32 cellular contexts compared by ENCODE assay signal in the genomic region with DNA sequence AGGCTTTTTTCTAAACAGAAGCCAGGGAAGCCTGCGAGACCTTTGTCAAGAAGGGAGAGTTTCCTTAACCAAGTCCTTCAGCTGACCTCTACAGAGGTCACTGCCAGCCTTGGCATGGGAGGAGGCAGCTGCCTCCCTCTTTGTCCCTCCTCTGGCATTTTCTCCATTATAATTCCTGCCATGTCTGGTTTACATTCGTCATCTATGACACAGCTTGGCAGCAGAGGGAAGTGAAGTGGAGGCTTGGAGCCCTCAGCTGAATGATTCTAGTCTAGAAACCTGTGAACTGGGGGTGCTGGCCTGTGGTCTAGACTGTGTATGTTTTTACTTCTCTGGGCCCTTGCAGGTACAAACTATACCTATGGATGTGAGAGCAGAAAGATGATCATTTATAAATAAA. TPM values are rescaled to one million over a fixed set of nuclear protein-coding genes. Genes with fewer than 3 reads are reported as not detected.
DNase-seq lines count a peak whose midpoint lies in the region; ATAC-seq, FAIRE-seq and TF ChIP-seq lines count a peak whose summit lies in the region.
"Had no signal": no experiment of that assay in that cellular context is flagged by ENCODE, and none has a peak within 500 bp of the region (broad histone marks: within the 10 kb centered on the region; RNA-seq: fewer than 3 reads in every experiment).

No MANE protein-coding gene starts in this region.

- no peak for TF ChIP-seq POLR2A in adrenal gland (IDR thresholded peaks at IDR 0.05)

- DNase-seq in AG20443 (ENCODE audit: low spot score), result peak; percentile 40
- DNase-seq in LHCN-M2 (ENCODE audit: low read depth), result peak; percentile 39
- peak; percentile 38 for DNase-seq in epithelial cell of esophagus (ENCODE audit: low read depth)
- peak; percentile 77 for DNase-seq in medulla oblongata (ENCODE audit: extremely low spot score)
- DNase-seq in frontal cortex (ENCODE audit: low spot score in 2 of 2), result no peak
- no peak for DNase-seq in adrenal gland
- DNase-seq: activated CD4-positive, alpha-beta T cell treated with anti-CD3 and anti-CD28 coated beads for 4 hours; activated CD8-positive, alpha-beta T cell treated with anti-CD3 and anti-CD28 coated beads, Interleukin-2, amount 10 ng/mL, durations not matched to agents 7 days and 5 days; activated naive CD4-positive, alpha-beta T cell treated with anti-CD3 and anti-CD28 coated beads, Interleukin-2, amount 10 ng/mL, durations not matched to agents 7 days and 5 days; AML-193; brain microvascular endothelial cell; CD4-positive, CD25-positive, alpha-beta regulatory T cell; cerebellar nuclear complex; H7; immature natural killer cell; IMR-90; left lung; naive thymus-derived CD8-positive, alpha-beta T cell; NCI-H1092 treated with DMSO at 0.1 percent for 48 hours; NCI-H187 treated with DMSO at 0.1 percent for 48 hours; NCI-H526; psoas muscle; SHP77 treated with DMSO at 0.1 percent for 48 hours; sigmoid colon; stimulated activated CD4-positive, alpha-beta T cell treated with anti-CD3 and anti-CD28 coated beads, Interleukin-4, amount 100 ng/mL, for 4 hours; transverse colon; WERI-Rb-1 had no signal

- WGBS in adrenal gland, 4 donors, result 60 to 72% (median 66%) methylated on average over 2 of the region's 2 CpGs

- no peaks in the 10 kb centered on the region for H3K36me3 ChIP-seq in adrenal gland (replicated peaks in 1 of 2)
- H3K36me3 ChIP-seq: brain microvascular endothelial cell, sigmoid colon, transverse colon, WERI-Rb-1 had no signal

- H3K27ac ChIP-seq in adrenal gland, result no peak overlapping the region
- H3K27ac ChIP-seq: A549, brain microvascular endothelial cell, left lung, psoas muscle, sigmoid colon, WERI-Rb-1 had no signal

- intact Hi-C loops in adrenal gland (cut with DNase I), result no loop called here

- H3K4me3 ChIP-seq in epithelial cell of esophagus (ENCODE audit: low read length), result no peak overlapping the region
- H3K4me3 ChIP-seq in adrenal gland, result no peak overlapping the region
- H3K4me3 ChIP-seq: A549, left lung, psoas muscle, sigmoid colon, transverse colon had no signal

- no peaks in the 10 kb centered on the region for H3K4me1 ChIP-seq in adrenal gland (replicated peaks in 1 of 2)
- H3K4me1 ChIP-seq: A549, left lung, psoas muscle, sigmoid colon had no signal

- no peaks in the 10 kb centered on the region for H3K9me3 ChIP-seq in adrenal gland (replicated peaks in 1 of 3)
- H3K9me3 ChIP-seq: A549, left lung, psoas muscle, sigmoid colon, transverse colon had no signal

- peaks cover 3% of the 10 kb centered on the region for H3K27me3 ChIP-seq in adrenal gland
- H3K27me3 ChIP-seq: brain microvascular endothelial cell, left lung, sigmoid colon, transverse colon had no signal

- ATAC-seq in HG03135 (IDR thresholded peaks at IDR 0.05; ENCODE audit: unreplicated experiment), result no peak
- ATAC-seq in HG03442 (IDR thresholded peaks at IDR 0.05; ENCODE audit: unreplicated experiment), result no peak
- ATAC-seq: A549; activated CD8-positive, alpha-beta T cell treated with anti-CD3 and anti-CD28 coated beads, Interleukin-2, amount 10 ng/mL, durations not matched to agents 7 days and 5 days; naive thymus-derived CD8-positive, alpha-beta T cell; psoas muscle had no signal

- TF ChIP-seq CTCF in epithelial cell of esophagus (IDR thresholded peaks at IDR 0.05; ENCODE audit: insufficient read depth, low read depth, low read length, missing control alignments), result no peak
- TF ChIP-seq CTCF in adrenal gland (IDR thresholded peaks at IDR 0.05), result no peak

- no peak for FAIRE-seq in frontal cortex (lab: Jason Lieb, UNC)
- FAIRE-seq: A549, endometrium, GM18507 had no signal

RNA-seq across cellular contexts. Expression of a gene that starts 22.6 kb away (rescaled TPM):
- total RNA-seq in LHCN-M2 (2014; rRNA removed) (0.11 and 0.19 TPM in 2 replicates), frontal cortex (10.2 TPM), adrenal gland (1 to 10 TPM in 3 of 8 donors, under 1 TPM in 4, not detected in 1; 0.19 to 2.8 (median 0.75) TPM)
- 0.09 TPM for polyA plus RNA-seq in LHCN-M2 (2012)
- 1 to 10 TPM in 1 of 3 donors, under 1 TPM in 2; 0.16 to 1.2 (median 0.44) TPM for polyA plus RNA-seq in adrenal gland
- total RNA-seq: CD4-positive, CD25-positive, alpha-beta regulatory T cell; naive thymus-derived CD8-positive, alpha-beta T cell had no signal
- polyA plus RNA-seq: CD4-positive, CD25-positive, alpha-beta regulatory T cell; immature natural killer cell; naive thymus-derived CD8-positive, alpha-beta T cell had no signal

Comparison
In these comparisons a context has a peak if more than half of its experiments do, and no peak if none do; other contexts are left out.
1. DNase-seq: peak in AG20443 (single experiment), LHCN-M2 (single experiment), epithelial cell of esophagus (single experiment) and medulla oblongata (single experiment); none in frontal cortex (0 of 2) and adrenal gland (0 of 7).